In the genomic region with DNA sequence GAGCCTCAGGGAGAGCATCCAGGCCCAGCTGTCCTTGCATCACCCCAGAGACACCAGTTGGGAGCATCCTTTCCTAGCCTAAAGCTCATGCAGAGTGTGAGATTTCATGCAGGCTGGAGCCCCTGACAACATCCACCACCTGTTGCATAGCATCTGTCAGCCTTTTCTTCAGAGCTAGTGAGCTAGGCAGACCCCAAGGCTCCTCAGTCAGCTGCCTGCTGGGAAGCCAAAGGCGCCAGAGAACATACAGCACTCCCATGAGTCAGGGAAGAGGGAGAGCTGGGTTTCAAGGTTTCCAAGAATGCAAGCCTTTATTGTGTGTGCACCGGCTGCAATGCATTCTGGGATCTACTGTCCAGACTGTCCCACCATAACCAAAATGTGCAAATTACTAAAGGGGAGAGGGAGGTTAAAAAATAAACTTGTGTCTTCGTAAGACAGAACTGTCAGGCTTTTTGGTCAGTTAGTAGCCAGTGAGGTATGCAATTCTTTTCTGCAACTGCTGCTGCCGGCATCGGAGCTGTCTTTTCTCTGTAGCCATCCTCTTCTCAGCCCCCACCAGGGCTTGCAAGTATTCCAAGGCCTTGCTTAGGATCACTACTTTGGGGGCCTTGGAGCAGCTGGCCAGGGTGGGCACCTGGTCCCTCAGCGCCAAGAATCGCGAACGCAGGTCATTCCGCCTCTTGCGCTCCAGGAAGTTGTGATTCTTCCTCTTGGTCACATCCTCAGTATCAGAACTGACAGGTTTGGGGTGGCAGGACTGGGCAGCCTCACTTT, we compare ENCODE assay signal across 11 cellular contexts. TPM values are rescaled to one million over a fixed set of nuclear protein-coding genes. Genes with fewer than 3 reads are reported as not detected.
A peak's percentile ranks its signal among the peaks of the same experiment; 100 is the strongest.
DNase-seq lines count a peak whose midpoint lies in the region; ATAC-seq, FAIRE-seq and TF ChIP-seq lines count a peak whose summit lies in the region.
"Had no signal": no experiment of that assay in that cellular context is flagged by ENCODE, and none has a peak within 500 bp of the region (broad histone marks: within the 10 kb centered on the region; RNA-seq: fewer than 3 reads in every experiment).

No MANE protein-coding gene starts in this region.

- H3K79me1 ChIP-seq in H1 (ENCODE audit: low read depth, low read length), result no peaks in the 10 kb centered on the region

- no peak for FAIRE-seq in H54 (lab: Jason Lieb, UNC)
- FAIRE-seq in H1 (lab: Jason Lieb, UNC), result peak; percentile 65
- FAIRE-seq in frontal cortex (lab: Jason Lieb, UNC), result no peak
- FAIRE-seq: RCC 7860 had no signal

- TF ChIP-seq POLR2A in H54 (IDR thresholded peaks at IDR 0.05; ENCODE audit: low read depth, low read length) (peak; percentile 17; the same call in 1 of the 2 replicates), H1 (IDR thresholded peaks at IDR 0.05; ENCODE audit: control extremely low read depth in 1 of 2, low read depth in 2 of 2, low read length in 2 of 2) (no peak)

- H2BK20ac ChIP-seq in H1 (ENCODE audit: low read length), result peak overlapping the region; percentile 34

- H3K56ac ChIP-seq in H1 (replicated peaks; ENCODE audit: insufficient read length, low read depth, low read length), result no peak overlapping the region

- H3K18ac ChIP-seq in H1 (ENCODE audit: extremely low read depth, low read length), result peak overlapping the region; percentile 56; the same call in 1 of the 2 replicates

- no peak overlapping the region for H3K14ac ChIP-seq in H1 (ENCODE audit: insufficient read length)

- no peak overlapping the region for H3K4ac ChIP-seq in H1 (replicated peaks; ENCODE audit: insufficient read length, low read depth, low read length)

- H2AFZ ChIP-seq in H1 (ENCODE audit: low read length), result no peak overlapping the region
- no peak overlapping the region for H2AFZ ChIP-seq in osteoblast (ENCODE audit: low read length)

- H4K20me1 ChIP-seq in H1 (replicated peaks in 1 of 2; ENCODE audit: control insufficient read depth in 1 of 2, insufficient read depth in 2 of 2, low read length in 2 of 2), result no peaks in the 10 kb centered on the region
- H4K20me1 ChIP-seq in osteoblast (ENCODE audit: insufficient read depth, low read length), result no peaks in the 10 kb centered on the region

- H4K91ac ChIP-seq in H1 (replicated peaks; ENCODE audit: insufficient read length, low read length), result peak overlapping the region; percentile 91

- H4K8ac ChIP-seq in H1 (ENCODE audit: extremely low read depth, insufficient read depth, low read length), result no peak overlapping the region

- H3K4me1 ChIP-seq in H1 (replicated peaks in 1 of 4; ENCODE audit: control insufficient read depth in 3 of 4, insufficient read depth in 4 of 4, low read length in 3 of 4) (peaks cover 26 to 53% (median 30%) of the 10 kb centered on the region in 4 experiments), osteoblast (ENCODE audit: insufficient read depth, low read length) (peaks cover 39% of the 10 kb centered on the region)

- peak; percentile 34 to 60 for TF ChIP-seq RAD21 in H1 (IDR thresholded peaks at IDR 0.05 in 1 of 2, conservative IDR thresholded peaks at IDR 0.05 in 1 of 2; ENCODE audit: low read depth in 2 of 2, low read length in 2 of 2)

- no peak overlapping the region for H3K9ac ChIP-seq in H1 (replicated peaks in 1 of 4; ENCODE audit: extremely low read depth in 1 of 4, low read depth in 3 of 4, low read length in 3 of 4)

- no peak overlapping the region for H3K23ac ChIP-seq in H1 (ENCODE audit: insufficient read length)

- ATAC-seq in GM19467 (IDR thresholded peaks at IDR 0.05; ENCODE audit: unreplicated experiment), result no peak

- peak overlapping the region; percentile 89 for H2BK15ac ChIP-seq in H1 (ENCODE audit: low read length)

- H4K5ac ChIP-seq in H1 (ENCODE audit: insufficient read length, low read depth, low read length), result no peak overlapping the region

- H2AK5ac ChIP-seq in H1 (ENCODE audit: low read depth, low read length), result peak overlapping the region; percentile 20; the same call in 1 of the 2 replicates

- peaks cover 0 to 9% (median 0%) of the 10 kb centered on the region in 4 experiments; a peak in 1 of 8 replicates for H3K36me3 ChIP-seq in H1 (ENCODE audit: control insufficient read depth in 2 of 4, insufficient read depth in 4 of 4, low read length in 3 of 4)
- H3K36me3 ChIP-seq in osteoblast (ENCODE audit: insufficient read depth, low read length), result no peaks in the 10 kb centered on the region
- H3K36me3 ChIP-seq: neutrophil had no signal

- DNase-seq in H54 (ENCODE audit: insufficient read length, low spot score) (no peak), NCI-H524 (lab: John Stamatoyannopoulos, UW) (peak; percentile 92 to 98), H1 (ENCODE audit: low read depth in 1 of 2, low spot score in 2 of 2) (no peak), osteoblast (ENCODE audit: insufficient read length, low spot score, missing footprints) (peak; percentile 91), AML-193 (lab: John Stamatoyannopoulos, UW) (no peak), frontal cortex (ENCODE audit: low spot score in 2 of 2) (no peak)
- DNase-seq: NCI-H1417 treated with DMSO at 0.1 percent for 48 hours; stimulated activated CD4-positive, alpha-beta T cell treated with anti-CD3 and anti-CD28 coated beads, Interleukin-15, amount 100 ng/mL, for 24 hours had no signal

- TF ChIP-seq CTCF in H1 (IDR thresholded peaks at IDR 0.05; ENCODE audit: control extremely low read depth in 1 of 3, insufficient read depth in 1 of 3, low read depth in 1 of 3, low read length in 3 of 3) (peak in 2 of 3 experiments; percentile 15 to 36; a peak in 1 of 4 replicates), osteoblast (IDR thresholded peaks at IDR 0.05; ENCODE audit: extremely low read depth, low read depth, low read length) (no peak)

- H2BK120ac ChIP-seq in H1 (replicated peaks; ENCODE audit: low read depth, low read length), result no peak overlapping the region

- peak overlapping the region in 1 of 2 experiments; percentile 78; a peak in 2 of 4 replicates for H3K4me2 ChIP-seq in H1 (ENCODE audit: insufficient read depth in 1 of 2, low read depth in 2 of 2, low read length in 2 of 2)
- no peak overlapping the region for H3K4me2 ChIP-seq in osteoblast (ENCODE audit: insufficient read depth, low read length)

- CTCF ChIA-PET in H1 (lab: Charles Lee; ENCODE audit: partially characterized antibody), result interaction anchor here (1.0 to 17.0 kb wide), 9 partner anchors 12 to 79 kb away, joined by 3 to 184 read pairs (median 11); no protein-coding TSS in a partner anchor

- H3K79me2 ChIP-seq in H1 (ENCODE audit: control insufficient read depth in 1 of 2, insufficient read depth in 2 of 2, low read length in 2 of 2) (peaks cover 0 to 14% of the 10 kb centered on the region in 2 experiments; a peak in 1 of 4 replicates), osteoblast (ENCODE audit: insufficient read depth, low read length) (no peaks in the 10 kb centered on the region)

- H3K27me3 ChIP-seq in H1 (replicated peaks in 1 of 4; ENCODE audit: control insufficient read depth in 3 of 4, extremely low read depth in 1 of 4, insufficient read depth in 3 of 4, low read length in 3 of 4) (peaks cover 0 to 3% (median 0%) of the 10 kb centered on the region in 4 experiments; a peak in 2 of 7 replicates), osteoblast (ENCODE audit: insufficient read depth, low read length) (peaks cover 16% of the 10 kb centered on the region)

- no peaks in the 10 kb centered on the region for H3K9me3 ChIP-seq in H1 (ENCODE audit: insufficient read depth in 2 of 2, low read depth in 1 of 2, low read length in 1 of 2)
- no peaks in the 10 kb centered on the region for H3K9me3 ChIP-seq in osteoblast (ENCODE audit: low read depth, low read length)
- H3K9me3 ChIP-seq: neutrophil had no signal

- WGBS in H1 (ENCODE audit: extremely low coverage in 1 of 2, insufficient coverage in 1 of 2, insufficient read length in 1 of 2, insufficient replicate concordance in 2 of 2, low coverage in 1 of 2, low lambda C conversion rate in 2 of 2, missing lambda C conversion rate in 1 of 2), 2 experiments, result 91% methylated on average over 11 of the region's 11 CpGs; no CpG with 5 or more reads in 1 of the 2 experiments

- peaks cover 18% of the 10 kb centered on the region for H3K23me2 ChIP-seq in H1 (ENCODE audit: low read depth, low read length)

- H3K4me3 ChIP-seq in H1 (ENCODE audit: extremely low read depth in 1 of 4, insufficient read depth in 2 of 4, low read depth in 3 of 4, low read length in 4 of 4) (no peak overlapping the region; a peak in 1 of 8 replicates), osteoblast (ENCODE audit: insufficient read depth, low read length) (no peak overlapping the region)

- peak overlapping the region; percentile 78; the same call in 1 of the 2 replicates for H2BK12ac ChIP-seq in H1 (ENCODE audit: low read depth, low read length)

- no peak overlapping the region for H3K27ac ChIP-seq in H1 (ENCODE audit: low read depth, low read length)
- no peak overlapping the region for H3K27ac ChIP-seq in osteoblast (ENCODE audit: low read depth, low read length)
- H3K27ac ChIP-seq: neutrophil had no signal

- POLR2A ChIA-PET in H1 (lab: Charles Lee; ENCODE audit: partially characterized antibody), result interaction anchor here (0.9 to 4.7 kb wide), 12 partner anchors 10 to 143 kb away, joined by 3 to 17 read pairs (median 4); partner anchors contain the start of genes CAP1 and TRIT1

- peak overlapping the region; percentile 57; the same call in 1 of the 2 replicates for H2BK5ac ChIP-seq in H1 (ENCODE audit: low read depth, low read length)

- no peak for TF ChIP-seq EP300 in H1 (IDR thresholded peaks at IDR 0.05; ENCODE audit: borderline replicate concordance in 1 of 2, low read depth in 2 of 2, low read length in 2 of 2)

RNA-seq across cellular contexts. Expression of gene MYCL, which starts 4.6 kb away (rescaled TPM):
- total RNA-seq in H1 (2021; fragmentation: NEBNext Ultra II Directional; extraction: Animal tissue kit (Norgen Biotek cat#: 25700)), result 28.8 and 29.9 TPM in 2 replicates
- 20.3 and 30.3 TPM in 2 replicates for polyA plus RNA-seq in H1 (2011; rRNA removed)
- polyA plus RNA-seq in H1 (2011; cell fraction: cytosol; rRNA removed), result 31.1 TPM
- 25.5 TPM for polyA plus RNA-seq in H1 (2011; cell fraction: nucleus; rRNA removed)
- polyA plus RNA-seq in H1 (2012, experiment 1 of 2), result 19.1 to 20.7 TPM (median 20.2 TPM) in 4 replicates
- polyA plus RNA-seq in H1 (2012, experiment 2 of 2), result 25.3 TPM
- polyA plus RNA-seq in H1 (2013, experiment 1 of 2), result 18.5 TPM
- 18.8 TPM for polyA plus RNA-seq in H1 (2013, experiment 2 of 2)
- polyA minus RNA-seq in H1 (2011; rRNA and poly(A)+ RNA removed), result 20.0 and 29.7 TPM in 2 replicates
- polyA minus RNA-seq in H1 (2011; cell fraction: cytosol; rRNA and poly(A)+ RNA removed), result 19.9 TPM
- 35.5 TPM for polyA minus RNA-seq in H1 (2011; cell fraction: nucleus; rRNA and poly(A)+ RNA removed)
- total RNA-seq in osteoblast, result 0.72 and 0.88 TPM in 2 replicates
- total RNA-seq in frontal cortex, result 9.4 TPM

RNA-seq across cellular contexts. Expression of gene TRIT1, which starts 13.8 kb away (rescaled TPM):
- total RNA-seq in H1 (2021; fragmentation: NEBNext Ultra II Directional; extraction: Animal tissue kit (Norgen Biotek cat#: 25700)), result 30.3 and 32.3 TPM in 2 replicates
- 9.1 and 11.1 TPM in 2 replicates for polyA plus RNA-seq in H1 (2011; rRNA removed)
- polyA plus RNA-seq in H1 (2011; cell fraction: cytosol; rRNA removed), result 22.2 TPM
- 23.2 TPM for polyA plus RNA-seq in H1 (2011; cell fraction: nucleus; rRNA removed)
- polyA plus RNA-seq in H1 (2012, experiment 1 of 2), result 22.2 to 27.8 TPM (median 23.6 TPM) in 4 replicates
- 2.6 TPM for polyA plus RNA-seq in H1 (2012, experiment 2 of 2)
- polyA plus RNA-seq in H1 (2013, experiment 1 of 2), result 25.3 TPM
- polyA plus RNA-seq in H1 (2013, experiment 2 of 2), result 24.9 TPM
- polyA minus RNA-seq in H1 (2011; rRNA and poly(A)+ RNA removed), result 19.7 and 28.6 TPM in 2 replicates
- 17.6 TPM for polyA minus RNA-seq in H1 (2011; cell fraction: cytosol; rRNA and poly(A)+ RNA removed)
- 39.2 TPM for polyA minus RNA-seq in H1 (2011; cell fraction: nucleus; rRNA and poly(A)+ RNA removed)
- 25.3 and 29.3 TPM in 2 replicates for total RNA-seq in osteoblast
- total RNA-seq in frontal cortex, result 47.3 TPM

RNA-seq across cellular contexts. Expression of gene MFSD2A, which starts 57.8 kb away (rescaled TPM):
- total RNA-seq in H1 (2021; fragmentation: NEBNext Ultra II Directional; extraction: Animal tissue kit (Norgen Biotek cat#: 25700)), result 25.9 and 26.6 TPM in 2 replicates
- polyA plus RNA-seq in H1 (2011; rRNA removed), result 18.3 and 25.6 TPM in 2 replicates
- polyA plus RNA-seq in H1 (2011; cell fraction: cytosol; rRNA removed), result 16.4 TPM
- 42.3 TPM for polyA plus RNA-seq in H1 (2011; cell fraction: nucleus; rRNA removed)
- 16.5 to 19.4 TPM (median 18.4 TPM) in 4 replicates for polyA plus RNA-seq in H1 (2012, experiment 1 of 2)
- polyA plus RNA-seq in H1 (2012, experiment 2 of 2), result 19.5 TPM
- 37.7 TPM for polyA plus RNA-seq in H1 (2013, experiment 1 of 2)
- 38.4 TPM for polyA plus RNA-seq in H1 (2013, experiment 2 of 2)
- polyA minus RNA-seq in H1 (2011; rRNA and poly(A)+ RNA removed), result 20.3 and 31.0 TPM in 2 replicates
- 6.8 TPM for polyA minus RNA-seq in H1 (2011; cell fraction: cytosol; rRNA and poly(A)+ RNA removed)
- polyA minus RNA-seq in H1 (2011; cell fraction: nucleus; rRNA and poly(A)+ RNA removed), result 18.5 TPM
- 3.5 and 3.6 TPM in 2 replicates for total RNA-seq in osteoblast
- total RNA-seq in frontal cortex, result 15.5 TPM

Comparison
In these comparisons a context has a peak if more than half of its experiments do, and no peak if none do; other contexts are left out.
1. DNase-seq: peak in NCI-H524 (2 of 2) and osteoblast (single experiment); none in H54 (single experiment), H1 (0 of 2), AML-193 (0 of 2) and frontal cortex (0 of 2).